ENCODE assay signal across 1 cellular context in genomic region chr16:11234884-11235702, GRCh38.
TF ChIP-seq lines count a peak whose summit lies in the region.

No MANE protein-coding gene starts in this region.

TF ChIP-seq in HepG2, 621 proteins besides CTCF, POLR2A, EP300 and RAD21 (continued from another document):
- TF ChIP-seq POGK (CRISPR knock-in tag; conservative IDR thresholded peaks at IDR 0.05) (no peak), NFAT5 (CRISPR knock-in tag; IDR thresholded peaks at IDR 0.05) (0 out of 2 replicates have a peak, but pooled peaks have one; percentile 40), TBP (CRISPR knock-in tag; IDR thresholded peaks at IDR 0.05) (no peak), SMAD3 (CRISPR knock-in tag; IDR thresholded peaks at IDR 0.05) (0 out of 2 replicates have a peak, but pooled peaks have one; percentile 17), FOXP1 (IDR thresholded peaks at IDR 0.05) (no peak), FOXP1 (CRISPR knock-in tag; IDR thresholded peaks at IDR 0.05) (no peak), TBX2 (CRISPR knock-in tag; IDR thresholded peaks at IDR 0.05; ENCODE audit: borderline replicate concordance) (no peak), RELA (CRISPR knock-in tag; IDR thresholded peaks at IDR 0.05) (no peak), TEAD3 (CRISPR knock-in tag; optimal IDR thresholded peaks at IDR 0.05; ENCODE audit: borderline replicate concordance) (peak; percentile 19), LBX2 (CRISPR knock-in tag; IDR thresholded peaks at IDR 0.05; ENCODE audit: borderline replicate concordance) (no peak), TP53 (CRISPR knock-in tag; conservative IDR thresholded peaks at IDR 0.05) (0 out of 2 replicates have a peak, but pooled peaks have one; percentile 59), IRF1 (CRISPR knock-in tag; IDR thresholded peaks at IDR 0.05; ENCODE audit: low read depth) (no peak), ZNF589 (CRISPR knock-in tag; conservative IDR thresholded peaks at IDR 0.05) (no peak), DDIT3 (CRISPR knock-in tag; IDR thresholded peaks at IDR 0.05) (no peak), ZNF713 (CRISPR knock-in tag; IDR thresholded peaks at IDR 0.05) (no peak), SPEN (CRISPR knock-in tag; IDR thresholded peaks at IDR 0.05; ENCODE audit: low read depth) (0 out of 2 replicates have a peak, but pooled peaks have one; percentile 24), ZNF275 (CRISPR knock-in tag; IDR thresholded peaks at IDR 0.05; ENCODE audit: borderline replicate concordance) (no peak), CEBPG (CRISPR knock-in tag; IDR thresholded peaks at IDR 0.05) (0 out of 2 replicates have a peak, but pooled peaks have one; percentile 14), ZNF546 (CRISPR knock-in tag; conservative IDR thresholded peaks at IDR 0.05) (no peak), ZNF354B (CRISPR knock-in tag; IDR thresholded peaks at IDR 0.05) (0 out of 2 replicates have a peak, but pooled peaks have one; percentile 28), HNRNPH1 (optimal IDR thresholded peaks at IDR 0.05; ENCODE audit: low read depth, low read length) (no peak), RFXANK (CRISPR knock-in tag; IDR thresholded peaks at IDR 0.05) (no peak), ZMAT5 (CRISPR knock-in tag; IDR thresholded peaks at IDR 0.05; ENCODE audit: borderline replicate concordance, low read depth) (no peak), IRF9 (CRISPR knock-in tag; IDR thresholded peaks at IDR 0.05; ENCODE audit: borderline replicate concordance) (no peak), GZF1 (CRISPR knock-in tag; IDR thresholded peaks at IDR 0.05) (no peak), ZNF543 (CRISPR knock-in tag; IDR thresholded peaks at IDR 0.05) (no peak), ADNP (CRISPR knock-in tag; IDR thresholded peaks at IDR 0.05) (peak; percentile 49; the same call in 1 of the 2 replicates), XBP1 (CRISPR knock-in tag; IDR thresholded peaks at IDR 0.05) (no peak), ZNF20 (CRISPR knock-in tag; IDR thresholded peaks at IDR 0.05) (no peak), SMARCC2 (IDR thresholded peaks at IDR 0.05) (no peak), ZBTB7A (CRISPR knock-in tag; IDR thresholded peaks at IDR 0.05) (no peak), LCORL (IDR thresholded peaks at IDR 0.05) (no peak), LCORL (CRISPR knock-in tag; IDR thresholded peaks at IDR 0.05) (peak; percentile 25; the same call in 1 of the 2 replicates), SIN3A (IDR thresholded peaks at IDR 0.05; ENCODE audit: borderline replicate concordance, low read depth, low read length) (no peak), ZNF34 (CRISPR knock-in tag; IDR thresholded peaks at IDR 0.05; ENCODE audit: borderline replicate concordance) (no peak), MEF2D (CRISPR knock-in tag; IDR thresholded peaks at IDR 0.05) (no peak), PCBP1 (IDR thresholded peaks at IDR 0.05; ENCODE audit: borderline replicate concordance, low read depth, low read length) (no peak), HDAC6 (IDR thresholded peaks at IDR 0.05; ENCODE audit: low read depth, low read length) (no peak), CEBPB (IDR thresholded peaks at IDR 0.05; ENCODE audit: borderline replicate concordance, low read depth, low read length) (peak; percentile 59; the same call in 1 of the 2 replicates), RARA (CRISPR knock-in tag; IDR thresholded peaks at IDR 0.05) (no peak), GTF3A (CRISPR knock-in tag; conservative IDR thresholded peaks at IDR 0.05) (no peak)
- TF ChIP-seq, protein P1, sequence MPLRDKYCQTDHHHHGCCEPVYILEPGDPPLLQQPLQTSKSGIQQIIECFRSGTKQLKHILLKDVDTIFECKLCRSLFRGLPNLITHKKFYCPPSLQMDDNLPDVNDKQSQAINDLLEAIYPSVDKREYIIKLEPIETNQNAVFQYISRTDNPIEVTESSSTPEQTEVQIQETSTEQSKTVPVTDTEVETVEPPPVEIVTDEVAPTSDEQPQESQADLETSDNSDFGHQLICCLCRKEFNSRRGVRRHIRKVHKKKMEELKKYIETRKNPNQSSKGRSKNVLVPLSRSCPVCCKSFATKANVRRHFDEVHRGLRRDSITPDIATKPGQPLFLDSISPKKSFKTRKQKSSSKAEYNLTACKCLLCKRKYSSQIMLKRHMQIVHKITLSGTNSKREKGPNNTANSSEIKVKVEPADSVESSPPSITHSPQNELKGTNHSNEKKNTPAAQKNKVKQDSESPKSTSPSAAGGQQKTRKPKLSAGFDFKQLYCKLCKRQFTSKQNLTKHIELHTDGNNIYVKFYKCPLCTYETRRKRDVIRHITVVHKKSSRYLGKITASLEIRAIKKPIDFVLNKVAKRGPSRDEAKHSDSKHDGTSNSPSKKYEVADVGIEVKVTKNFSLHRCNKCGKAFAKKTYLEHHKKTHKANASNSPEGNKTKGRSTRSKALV (CRISPR knock-in tag; IDR thresholded peaks at IDR 0.05), result no peak
- TF ChIP-seq, protein P2, sequence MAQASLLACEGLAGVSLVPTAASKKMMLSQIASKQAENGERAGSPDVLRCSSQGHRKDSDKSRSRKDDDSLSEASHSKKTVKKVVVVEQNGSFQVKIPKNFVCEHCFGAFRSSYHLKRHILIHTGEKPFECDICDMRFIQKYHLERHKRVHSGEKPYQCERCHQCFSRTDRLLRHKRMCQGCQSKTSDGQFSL (CRISPR knock-in tag; IDR thresholded peaks at IDR 0.05), result no peak
- TF ChIP-seq, protein P3, sequence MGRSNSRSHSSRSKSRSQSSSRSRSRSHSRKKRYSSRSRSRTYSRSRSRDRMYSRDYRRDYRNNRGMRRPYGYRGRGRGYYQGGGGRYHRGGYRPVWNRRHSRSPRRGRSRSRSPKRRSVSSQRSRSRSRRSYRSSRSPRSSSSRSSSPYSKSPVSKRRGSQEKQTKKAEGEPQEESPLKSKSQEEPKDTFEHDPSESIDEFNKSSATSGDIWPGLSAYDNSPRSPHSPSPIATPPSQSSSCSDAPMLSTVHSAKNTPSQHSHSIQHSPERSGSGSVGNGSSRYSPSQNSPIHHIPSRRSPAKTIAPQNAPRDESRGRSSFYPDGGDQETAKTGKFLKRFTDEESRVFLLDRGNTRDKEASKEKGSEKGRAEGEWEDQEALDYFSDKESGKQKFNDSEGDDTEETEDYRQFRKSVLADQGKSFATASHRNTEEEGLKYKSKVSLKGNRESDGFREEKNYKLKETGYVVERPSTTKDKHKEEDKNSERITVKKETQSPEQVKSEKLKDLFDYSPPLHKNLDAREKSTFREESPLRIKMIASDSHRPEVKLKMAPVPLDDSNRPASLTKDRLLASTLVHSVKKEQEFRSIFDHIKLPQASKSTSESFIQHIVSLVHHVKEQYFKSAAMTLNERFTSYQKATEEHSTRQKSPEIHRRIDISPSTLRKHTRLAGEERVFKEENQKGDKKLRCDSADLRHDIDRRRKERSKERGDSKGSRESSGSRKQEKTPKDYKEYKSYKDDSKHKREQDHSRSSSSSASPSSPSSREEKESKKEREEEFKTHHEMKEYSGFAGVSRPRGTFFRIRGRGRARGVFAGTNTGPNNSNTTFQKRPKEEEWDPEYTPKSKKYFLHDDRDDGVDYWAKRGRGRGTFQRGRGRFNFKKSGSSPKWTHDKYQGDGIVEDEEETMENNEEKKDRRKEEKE (IDR thresholded peaks at IDR 0.05), result no peak
- TF ChIP-seq, protein P4, sequence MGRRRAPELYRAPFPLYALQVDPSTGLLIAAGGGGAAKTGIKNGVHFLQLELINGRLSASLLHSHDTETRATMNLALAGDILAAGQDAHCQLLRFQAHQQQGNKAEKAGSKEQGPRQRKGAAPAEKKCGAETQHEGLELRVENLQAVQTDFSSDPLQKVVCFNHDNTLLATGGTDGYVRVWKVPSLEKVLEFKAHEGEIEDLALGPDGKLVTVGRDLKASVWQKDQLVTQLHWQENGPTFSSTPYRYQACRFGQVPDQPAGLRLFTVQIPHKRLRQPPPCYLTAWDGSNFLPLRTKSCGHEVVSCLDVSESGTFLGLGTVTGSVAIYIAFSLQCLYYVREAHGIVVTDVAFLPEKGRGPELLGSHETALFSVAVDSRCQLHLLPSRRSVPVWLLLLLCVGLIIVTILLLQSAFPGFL (CRISPR knock-in tag; IDR thresholded peaks at IDR 0.05), result no peak
TF ChIP-seq in HepG2: peak in this region for 18.
